8 cellular contexts compared by ENCODE assay signal in the genomic region with DNA sequence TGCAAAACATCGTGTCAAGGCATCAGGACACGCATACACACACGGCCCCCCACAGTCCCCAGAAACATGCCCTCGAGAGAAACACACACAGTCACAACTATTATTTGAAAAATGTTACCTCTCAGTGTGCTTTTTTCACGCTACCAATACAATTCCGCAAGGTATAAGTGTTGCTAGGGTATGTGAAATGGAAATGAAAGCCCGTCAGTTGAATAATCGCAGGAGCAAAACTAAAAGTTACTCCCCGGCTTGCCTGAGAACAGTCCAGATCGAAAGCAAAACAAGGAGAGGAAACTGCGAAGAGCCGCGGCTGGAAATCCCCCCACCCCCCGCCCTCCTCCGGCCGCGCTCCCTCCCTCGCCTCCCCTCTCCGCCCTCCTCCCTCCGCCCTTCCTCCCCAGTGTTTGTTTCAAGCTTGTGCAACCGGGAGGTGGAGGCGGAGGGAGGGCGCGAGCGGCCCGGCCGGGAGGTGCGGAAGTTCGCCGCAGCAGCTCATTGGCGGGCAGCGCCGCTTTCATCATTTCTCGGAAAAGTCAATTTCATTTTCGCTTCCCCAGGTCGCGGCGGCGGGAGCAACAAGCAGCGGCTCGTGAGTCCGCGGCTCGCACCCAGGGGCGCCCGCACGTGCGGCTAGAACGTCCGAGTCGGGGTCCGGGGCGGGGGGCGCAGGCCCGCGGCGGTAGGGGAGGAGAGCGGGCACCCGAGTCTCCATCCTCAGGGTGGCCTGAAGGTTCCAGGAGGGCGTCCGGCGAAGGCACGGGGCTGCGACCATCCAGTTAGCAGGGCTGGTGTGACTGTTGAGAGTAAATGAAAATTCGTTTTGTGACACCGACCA. TPM values are rescaled to one million over a fixed set of nuclear protein-coding genes. Genes with fewer than 3 reads are reported as not detected.
DNase-seq lines count a peak whose midpoint lies in the region; ATAC-seq and TF ChIP-seq lines count a peak whose summit lies in the region.

A gene (minus strand): TSS at position 290 of the 835 bp plus-strand sequence. CDS start 45,486 bp downstream, outside the sequence.

- H3K4me3 ChIP-seq in BE2C (ENCODE audit: low read depth, low read length): peak within 1 kb of the TSS; percentile 98

- DNase-seq in BE2C: peak; percentile 97
- peak; percentile 92 for DNase-seq in GM19240 (ENCODE audit: insufficient read length, low spot score)
- DNase-seq in NCI-H526 (lab: John Stamatoyannopoulos, UW): peak; percentile 84 to 96
- peak; percentile 98 for DNase-seq in activated CD4-positive, alpha-beta T cell treated with anti-CD3 and anti-CD28 coated beads for 48 hours
- DNase-seq in kidney tubule cell (ENCODE audit: low spot score): peak; percentile 98
- peak; percentile 83 to 90 for DNase-seq in stimulated activated CD4-positive, alpha-beta T cell treated with anti-CD3 and anti-CD28 coated beads, Interleukin-1b, Interleukin-23, amount 100 ng/mL, for 1 hour (ENCODE audit: low read depth in 2 of 2)

- peak within 1 kb of the TSS; percentile 92 for H3K27ac ChIP-seq in cingulate gyrus (ENCODE audit: low read depth, low read length)

- peak; percentile 49 for ATAC-seq in HG03457 (IDR thresholded peaks at IDR 0.05; ENCODE audit: unreplicated experiment)

- H3K9me3 ChIP-seq in BE2C: no peaks in the 10 kb centered on the region

- TF ChIP-seq CTCF in BE2C (IDR thresholded peaks at IDR 0.05; ENCODE audit: low read depth, low read length): no peak

- no peaks in the 10 kb centered on the region for H3K36me3 ChIP-seq in BE2C

- no peaks in the 10 kb centered on the region for H3K27me3 ChIP-seq in BE2C

- peaks cover 9% of the 10 kb centered on the region for H3K4me1 ChIP-seq in BE2C

RNA-seq across cellular contexts. Expression of the gene that starts here (rescaled TPM):
- 10.5 TPM for polyA plus RNA-seq in BE2C (2012; ENCODE audit: insufficient read depth, insufficient read length, low read depth)

Comparison
In these comparisons a context has a peak if more than half of its experiments do, and no peak if none do; other contexts are left out.
1. Peak in every context shown above with its lines: DNase-seq, ATAC-seq, H3K4me3 ChIP-seq and H3K27ac ChIP-seq.